ENCODE assay signal across 1 cellular context in the genomic region with DNA sequence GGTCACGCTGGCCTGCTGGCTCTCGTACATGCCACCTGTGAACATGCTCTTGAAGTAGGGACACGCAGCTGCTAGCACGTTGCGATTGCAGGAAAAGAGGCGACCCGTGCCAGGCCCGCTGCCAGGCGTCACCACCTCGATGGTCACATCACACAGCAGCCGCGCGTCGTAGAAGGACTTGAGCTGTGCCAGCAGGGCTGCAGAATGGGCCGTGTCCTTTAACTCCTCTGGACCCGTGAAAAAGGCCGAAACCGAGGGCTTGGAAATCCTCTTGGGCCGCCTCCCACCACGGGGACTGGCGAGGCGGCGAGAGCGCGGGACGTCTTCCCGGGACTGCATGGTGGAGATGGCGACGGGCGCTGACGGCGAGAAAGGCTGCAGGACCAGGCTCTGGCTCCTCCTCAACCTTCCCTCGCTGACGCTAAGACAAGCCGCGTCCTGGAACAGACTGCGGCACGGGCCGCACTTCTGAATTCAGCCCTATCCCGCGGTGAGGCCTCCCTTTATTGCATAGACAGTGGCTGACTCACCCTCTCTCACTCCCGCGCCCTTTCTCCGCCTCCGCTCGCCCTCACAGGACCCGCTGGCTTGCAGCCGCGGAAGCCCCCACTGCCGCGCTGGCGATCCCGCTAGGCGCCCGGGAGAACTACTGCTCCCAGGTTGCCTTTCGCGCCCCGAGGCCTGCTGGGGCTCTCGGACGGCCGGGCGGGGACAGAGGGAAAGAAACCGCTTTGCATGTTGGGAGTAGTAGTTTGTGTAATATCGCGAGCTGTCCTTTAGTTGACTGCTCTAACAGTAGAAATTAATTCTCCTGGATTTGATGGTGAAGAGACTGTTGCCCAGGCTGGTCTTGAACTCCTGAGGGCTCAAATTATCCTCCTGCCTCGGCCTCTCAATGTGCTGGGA.
A peak's percentile ranks its signal among the peaks of the same experiment; 100 is the strongest.
TF ChIP-seq lines count a peak whose summit lies in the region.

A gene with protein sequence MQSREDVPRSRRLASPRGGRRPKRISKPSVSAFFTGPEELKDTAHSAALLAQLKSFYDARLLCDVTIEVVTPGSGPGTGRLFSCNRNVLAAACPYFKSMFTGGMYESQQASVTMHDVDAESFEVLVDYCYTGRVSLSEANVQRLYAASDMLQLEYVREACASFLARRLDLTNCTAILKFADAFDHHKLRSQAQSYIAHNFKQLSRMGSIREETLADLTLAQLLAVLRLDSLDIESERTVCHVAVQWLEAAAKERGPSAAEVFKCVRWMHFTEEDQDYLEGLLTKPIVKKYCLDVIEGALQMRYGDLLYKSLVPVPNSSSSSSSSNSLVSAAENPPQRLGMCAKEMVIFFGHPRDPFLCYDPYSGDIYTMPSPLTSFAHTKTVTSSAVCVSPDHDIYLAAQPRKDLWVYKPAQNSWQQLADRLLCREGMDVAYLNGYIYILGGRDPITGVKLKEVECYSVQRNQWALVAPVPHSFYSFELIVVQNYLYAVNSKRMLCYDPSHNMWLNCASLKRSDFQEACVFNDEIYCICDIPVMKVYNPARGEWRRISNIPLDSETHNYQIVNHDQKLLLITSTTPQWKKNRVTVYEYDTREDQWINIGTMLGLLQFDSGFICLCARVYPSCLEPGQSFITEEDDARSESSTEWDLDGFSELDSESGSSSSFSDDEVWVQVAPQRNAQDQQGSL (minus strand): TSS at position 651 of the 906 bp plus-strand sequence. CDS start 312 bp downstream, at position 339.

TF ChIP-seq in GM12878, 131 proteins besides CTCF, POLR2A, EP300 and RAD21 (continued from another document and continues in another):
- TF ChIP-seq ESRRA (IDR thresholded peaks at IDR 0.05; ENCODE audit: low read length) (0 out of 2 replicates have a peak, but pooled peaks have one; percentile 51), EED (IDR thresholded peaks at IDR 0.05; ENCODE audit: low read depth) (0 out of 2 replicates have a peak, but pooled peaks have one; percentile 20), JUND (IDR thresholded peaks at IDR 0.05; ENCODE audit: low read depth, low read length) (0 out of 2 replicates have a peak, but pooled peaks have one; percentile 48), KAT2A (conservative IDR thresholded peaks at IDR 0.05; ENCODE audit: control insufficient read depth, low read depth, low read length) (no peak), RELA (IDR thresholded peaks at IDR 0.05; ENCODE audit: borderline replicate concordance, partially characterized antibody) (peak; percentile 39), BRCA1 (IDR thresholded peaks at IDR 0.05; ENCODE audit: low read depth, low read length) (peak; percentile 50; the same call in 1 of the 2 replicates), NR2F1 (conservative IDR thresholded peaks at IDR 0.05) (peak; percentile 56; the same call in 1 of the 2 replicates), PAX8 (IDR thresholded peaks at IDR 0.05) (no peak), NFXL1 (IDR thresholded peaks at IDR 0.05; ENCODE audit: borderline replicate concordance) (no peak), CHD1 (IDR thresholded peaks at IDR 0.05; ENCODE audit: low read depth, low read length) (no peak), TAF1 (IDR thresholded peaks at IDR 0.05; ENCODE audit: borderline replicate concordance, low read depth, low read length) (0 out of 2 replicates have a peak, but pooled peaks have one; percentile 25), BMI1 (IDR thresholded peaks at IDR 0.05; ENCODE audit: borderline replicate concordance) (no peak), CBX5 (IDR thresholded peaks at IDR 0.05; ENCODE audit: low read depth) (peak; percentile 87; the same call in 1 of the 2 replicates), RFX5 (IDR thresholded peaks at IDR 0.05; ENCODE audit: low read depth, low read length) (no peak), BCL11A (IDR thresholded peaks at IDR 0.05; ENCODE audit: low read depth, low read length) (no peak), MYC (IDR thresholded peaks at IDR 0.05; ENCODE audit: insufficient read depth, insufficient read length, insufficient replicate concordance, low read length, severe bottlenecking) (no peak), TARDBP (IDR thresholded peaks at IDR 0.05; ENCODE audit: borderline replicate concordance) (peak; percentile 96), RB1 (IDR thresholded peaks at IDR 0.05; ENCODE audit: borderline replicate concordance) (peak; percentile 83; the same call in 1 of the 2 replicates), SMAD1 (IDR thresholded peaks at IDR 0.05; ENCODE audit: low read depth, partially characterized antibody) (no peak), SMARCA5 (IDR thresholded peaks at IDR 0.05) (0 out of 2 replicates have a peak, but pooled peaks have one; percentile 26), SRF (IDR thresholded peaks at IDR 0.05; ENCODE audit: low read depth in 2 of 2, low read length in 2 of 2) (peak in 1 of 2 experiments; percentile 62; a peak in 1 of 4 replicates), IKZF1 (conservative IDR thresholded peaks at IDR 0.05) (peak; percentile 100), POU2F2 (IDR thresholded peaks at IDR 0.05; ENCODE audit: borderline replicate concordance, low read depth, low read length) (peak; percentile 78; the same call in 2 of the 3 replicates), SUPT20H (IDR thresholded peaks at IDR 0.05; ENCODE audit: borderline replicate concordance, control insufficient read depth, low read depth, low read length) (no peak), BHLHE40 (IDR thresholded peaks at IDR 0.05; ENCODE audit: borderline replicate concordance in 1 of 2, low read depth in 2 of 2, low read length in 1 of 2) (peak; percentile 69 to 81; a peak in 3 of 4 replicates), POLR2AphosphoS2 (IDR thresholded peaks at IDR 0.05; ENCODE audit: low read depth, low read length) (no peak), MXI1 (IDR thresholded peaks at IDR 0.05; ENCODE audit: low read depth, low read length) (0 out of 2 replicates have a peak, but pooled peaks have one; percentile 52), CREM (IDR thresholded peaks at IDR 0.05; ENCODE audit: low read depth) (peak; percentile 94), STAT1 (conservative IDR thresholded peaks at IDR 0.05) (0 out of 2 replicates have a peak, but pooled peaks have one; percentile 74), FOXM1 (IDR thresholded peaks at IDR 0.05; ENCODE audit: low read depth, low read length) (no peak), SREBF1 (IDR thresholded peaks at IDR 0.05; ENCODE audit: low read length) (peak; percentile 83), TCF12 (IDR thresholded peaks at IDR 0.05; ENCODE audit: low read depth, low read length) (0 out of 2 replicates have a peak, but pooled peaks have one; percentile 5)
- TF ChIP-seq, protein P1, sequence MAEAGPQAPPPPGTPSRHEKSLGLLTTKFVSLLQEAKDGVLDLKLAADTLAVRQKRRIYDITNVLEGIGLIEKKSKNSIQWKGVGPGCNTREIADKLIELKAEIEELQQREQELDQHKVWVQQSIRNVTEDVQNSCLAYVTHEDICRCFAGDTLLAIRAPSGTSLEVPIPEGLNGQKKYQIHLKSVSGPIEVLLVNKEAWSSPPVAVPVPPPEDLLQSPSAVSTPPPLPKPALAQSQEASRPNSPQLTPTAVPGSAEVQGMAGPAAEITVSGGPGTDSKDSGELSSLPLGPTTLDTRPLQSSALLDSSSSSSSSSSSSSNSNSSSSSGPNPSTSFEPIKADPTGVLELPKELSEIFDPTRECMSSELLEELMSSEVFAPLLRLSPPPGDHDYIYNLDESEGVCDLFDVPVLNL (IDR thresholded peaks at IDR 0.05; ENCODE audit: low read depth, low read length) = peak; percentile 64; the same call in 1 of the 2 replicates
- TF ChIP-seq, protein P2, sequence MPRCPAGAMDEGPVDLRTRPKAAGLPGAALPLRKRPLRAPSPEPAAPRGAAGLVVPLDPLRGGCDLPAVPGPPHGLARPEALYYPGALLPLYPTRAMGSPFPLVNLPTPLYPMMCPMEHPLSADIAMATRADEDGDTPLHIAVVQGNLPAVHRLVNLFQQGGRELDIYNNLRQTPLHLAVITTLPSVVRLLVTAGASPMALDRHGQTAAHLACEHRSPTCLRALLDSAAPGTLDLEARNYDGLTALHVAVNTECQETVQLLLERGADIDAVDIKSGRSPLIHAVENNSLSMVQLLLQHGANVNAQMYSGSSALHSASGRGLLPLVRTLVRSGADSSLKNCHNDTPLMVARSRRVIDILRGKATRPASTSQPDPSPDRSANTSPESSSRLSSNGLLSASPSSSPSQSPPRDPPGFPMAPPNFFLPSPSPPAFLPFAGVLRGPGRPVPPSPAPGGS (IDR thresholded peaks at IDR 0.05; ENCODE audit: borderline replicate concordance, insufficient read depth, low read depth, low read length, poor library complexity, severe bottlenecking) = no peak
- TF ChIP-seq, protein P3, sequence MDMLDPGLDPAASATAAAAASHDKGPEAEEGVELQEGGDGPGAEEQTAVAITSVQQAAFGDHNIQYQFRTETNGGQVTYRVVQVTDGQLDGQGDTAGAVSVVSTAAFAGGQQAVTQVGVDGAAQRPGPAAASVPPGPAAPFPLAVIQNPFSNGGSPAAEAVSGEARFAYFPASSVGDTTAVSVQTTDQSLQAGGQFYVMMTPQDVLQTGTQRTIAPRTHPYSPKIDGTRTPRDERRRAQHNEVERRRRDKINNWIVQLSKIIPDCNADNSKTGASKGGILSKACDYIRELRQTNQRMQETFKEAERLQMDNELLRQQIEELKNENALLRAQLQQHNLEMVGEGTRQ (IDR thresholded peaks at IDR 0.05; ENCODE audit: borderline replicate concordance, low read depth, low read length) = no peak
- TF ChIP-seq, protein P4, sequence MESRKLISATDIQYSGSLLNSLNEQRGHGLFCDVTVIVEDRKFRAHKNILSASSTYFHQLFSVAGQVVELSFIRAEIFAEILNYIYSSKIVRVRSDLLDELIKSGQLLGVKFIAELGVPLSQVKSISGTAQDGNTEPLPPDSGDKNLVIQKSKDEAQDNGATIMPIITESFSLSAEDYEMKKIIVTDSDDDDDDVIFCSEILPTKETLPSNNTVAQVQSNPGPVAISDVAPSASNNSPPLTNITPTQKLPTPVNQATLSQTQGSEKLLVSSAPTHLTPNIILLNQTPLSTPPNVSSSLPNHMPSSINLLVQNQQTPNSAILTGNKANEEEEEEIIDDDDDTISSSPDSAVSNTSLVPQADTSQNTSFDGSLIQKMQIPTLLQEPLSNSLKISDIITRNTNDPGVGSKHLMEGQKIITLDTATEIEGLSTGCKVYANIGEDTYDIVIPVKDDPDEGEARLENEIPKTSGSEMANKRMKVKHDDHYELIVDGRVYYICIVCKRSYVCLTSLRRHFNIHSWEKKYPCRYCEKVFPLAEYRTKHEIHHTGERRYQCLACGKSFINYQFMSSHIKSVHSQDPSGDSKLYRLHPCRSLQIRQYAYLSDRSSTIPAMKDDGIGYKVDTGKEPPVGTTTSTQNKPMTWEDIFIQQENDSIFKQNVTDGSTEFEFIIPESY (IDR thresholded peaks at IDR 0.05) = no peak; the same call in 1 of the 2 replicates
- TF ChIP-seq, protein P5, sequence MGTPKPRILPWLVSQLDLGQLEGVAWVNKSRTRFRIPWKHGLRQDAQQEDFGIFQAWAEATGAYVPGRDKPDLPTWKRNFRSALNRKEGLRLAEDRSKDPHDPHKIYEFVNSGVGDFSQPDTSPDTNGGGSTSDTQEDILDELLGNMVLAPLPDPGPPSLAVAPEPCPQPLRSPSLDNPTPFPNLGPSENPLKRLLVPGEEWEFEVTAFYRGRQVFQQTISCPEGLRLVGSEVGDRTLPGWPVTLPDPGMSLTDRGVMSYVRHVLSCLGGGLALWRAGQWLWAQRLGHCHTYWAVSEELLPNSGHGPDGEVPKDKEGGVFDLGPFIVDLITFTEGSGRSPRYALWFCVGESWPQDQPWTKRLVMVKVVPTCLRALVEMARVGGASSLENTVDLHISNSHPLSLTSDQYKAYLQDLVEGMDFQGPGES (IDR thresholded peaks at IDR 0.05) = no peak
- TF ChIP-seq, protein P6, sequence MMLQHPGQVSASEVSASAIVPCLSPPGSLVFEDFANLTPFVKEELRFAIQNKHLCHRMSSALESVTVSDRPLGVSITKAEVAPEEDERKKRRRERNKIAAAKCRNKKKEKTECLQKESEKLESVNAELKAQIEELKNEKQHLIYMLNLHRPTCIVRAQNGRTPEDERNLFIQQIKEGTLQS (IDR thresholded peaks at IDR 0.05; ENCODE audit: borderline replicate concordance, extremely low read depth, low read depth, low read length) = peak; percentile 45; the same call in 1 of the 2 replicates
- TF ChIP-seq, protein P7, sequence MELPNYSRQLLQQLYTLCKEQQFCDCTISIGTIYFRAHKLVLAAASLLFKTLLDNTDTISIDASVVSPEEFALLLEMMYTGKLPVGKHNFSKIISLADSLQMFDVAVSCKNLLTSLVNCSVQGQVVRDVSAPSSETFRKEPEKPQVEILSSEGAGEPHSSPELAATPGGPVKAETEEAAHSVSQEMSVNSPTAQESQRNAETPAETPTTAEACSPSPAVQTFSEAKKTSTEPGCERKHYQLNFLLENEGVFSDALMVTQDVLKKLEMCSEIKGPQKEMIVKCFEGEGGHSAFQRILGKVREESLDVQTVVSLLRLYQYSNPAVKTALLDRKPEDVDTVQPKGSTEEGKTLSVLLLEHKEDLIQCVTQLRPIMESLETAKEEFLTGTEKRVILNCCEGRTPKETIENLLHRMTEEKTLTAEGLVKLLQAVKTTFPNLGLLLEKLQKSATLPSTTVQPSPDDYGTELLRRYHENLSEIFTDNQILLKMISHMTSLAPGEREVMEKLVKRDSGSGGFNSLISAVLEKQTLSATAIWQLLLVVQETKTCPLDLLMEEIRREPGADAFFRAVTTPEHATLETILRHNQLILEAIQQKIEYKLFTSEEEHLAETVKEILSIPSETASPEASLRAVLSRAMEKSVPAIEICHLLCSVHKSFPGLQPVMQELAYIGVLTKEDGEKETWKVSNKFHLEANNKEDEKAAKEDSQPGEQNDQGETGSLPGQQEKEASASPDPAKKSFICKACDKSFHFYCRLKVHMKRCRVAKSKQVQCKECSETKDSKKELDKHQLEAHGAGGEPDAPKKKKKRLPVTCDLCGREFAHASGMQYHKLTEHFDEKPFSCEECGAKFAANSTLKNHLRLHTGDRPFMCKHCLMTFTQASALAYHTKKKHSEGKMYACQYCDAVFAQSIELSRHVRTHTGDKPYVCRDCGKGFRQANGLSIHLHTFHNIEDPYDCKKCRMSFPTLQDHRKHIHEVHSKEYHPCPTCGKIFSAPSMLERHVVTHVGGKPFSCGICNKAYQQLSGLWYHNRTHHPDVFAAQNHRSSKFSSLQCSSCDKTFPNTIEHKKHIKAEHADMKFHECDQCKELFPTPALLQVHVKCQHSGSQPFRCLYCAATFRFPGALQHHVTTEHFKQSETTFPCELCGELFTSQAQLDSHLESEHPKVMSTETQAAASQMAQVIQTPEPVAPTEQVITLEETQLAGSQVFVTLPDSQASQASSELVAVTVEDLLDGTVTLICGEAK (IDR thresholded peaks at IDR 0.05; ENCODE audit: borderline replicate concordance) = peak; percentile 52
- TF ChIP-seq, protein P8, sequence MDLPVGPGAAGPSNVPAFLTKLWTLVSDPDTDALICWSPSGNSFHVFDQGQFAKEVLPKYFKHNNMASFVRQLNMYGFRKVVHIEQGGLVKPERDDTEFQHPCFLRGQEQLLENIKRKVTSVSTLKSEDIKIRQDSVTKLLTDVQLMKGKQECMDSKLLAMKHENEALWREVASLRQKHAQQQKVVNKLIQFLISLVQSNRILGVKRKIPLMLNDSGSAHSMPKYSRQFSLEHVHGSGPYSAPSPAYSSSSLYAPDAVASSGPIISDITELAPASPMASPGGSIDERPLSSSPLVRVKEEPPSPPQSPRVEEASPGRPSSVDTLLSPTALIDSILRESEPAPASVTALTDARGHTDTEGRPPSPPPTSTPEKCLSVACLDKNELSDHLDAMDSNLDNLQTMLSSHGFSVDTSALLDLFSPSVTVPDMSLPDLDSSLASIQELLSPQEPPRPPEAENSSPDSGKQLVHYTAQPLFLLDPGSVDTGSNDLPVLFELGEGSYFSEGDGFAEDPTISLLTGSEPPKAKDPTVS (IDR thresholded peaks at IDR 0.05; ENCODE audit: low read depth, low read length) = peak; percentile 54; the same call in 1 of the 2 replicates
